ENCODE assay signal across 15 cellular contexts in the genomic region with DNA sequence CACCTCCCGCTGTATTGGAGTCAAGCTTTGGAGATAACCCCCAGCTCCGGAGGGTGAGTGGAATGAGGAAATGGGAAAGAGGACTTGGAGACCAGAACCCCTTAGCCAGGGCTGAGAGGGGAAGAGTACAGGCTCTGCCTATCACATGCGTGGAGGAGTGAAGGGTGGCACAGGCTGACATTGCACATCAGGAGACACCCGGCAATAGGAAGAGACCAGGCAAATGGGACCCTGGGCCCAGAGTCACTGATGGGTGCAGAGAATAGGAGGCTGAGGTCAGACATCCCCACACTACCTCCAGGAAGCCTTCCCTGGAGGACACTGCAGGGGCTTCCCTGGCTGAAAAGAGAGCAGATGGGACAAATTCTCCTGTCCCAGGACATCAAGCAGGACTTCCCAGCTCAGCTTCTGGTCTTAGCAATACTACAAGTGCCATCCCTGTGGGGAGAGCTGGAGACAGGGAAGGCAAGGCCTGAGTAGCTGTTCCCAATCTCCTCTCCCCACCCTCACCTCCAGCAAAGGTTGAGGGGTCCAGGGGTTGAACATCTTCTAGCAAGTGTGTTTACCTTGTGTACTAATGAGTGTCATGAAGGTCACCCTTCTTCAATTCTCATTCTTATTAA.
A peak's percentile ranks its signal among the peaks of the same experiment; 100 is the strongest.
DNase-seq lines count a peak whose midpoint lies in the region; ATAC-seq and TF ChIP-seq lines count a peak whose summit lies in the region.
"Had no signal": no experiment of that assay in that cellular context is flagged by ENCODE, and none has a peak within 500 bp of the region (broad histone marks: within the 10 kb centered on the region; RNA-seq: fewer than 3 reads in every experiment).

No MANE protein-coding gene starts in this region.

- H3K27ac ChIP-seq in coronary artery (no peak overlapping the region), stomach (no peak overlapping the region), mesenchymal stem cell (ENCODE audit: low read length, poor library complexity, severe bottlenecking) (no peak overlapping the region)
- H3K27ac ChIP-seq: BLaER1 treated with 17β-estradiol and CSF1 and Interleukin-3, amounts not matched to agents 10 nM and 100 nM had no signal

- CTCF ChIA-PET in WTC11 (lab: Charles Lee) = interaction anchor here (0.7 to 1.7 kb wide), 3 partner anchors 29 to 120 kb away, joined by 3 to 4 read pairs (median 3); no protein-coding TSS in a partner anchor

- H3K18ac ChIP-seq in mesenchymal stem cell (ENCODE audit: low read depth in 1 of 2, low read length in 2 of 2) = no peak overlapping the region

- no peak overlapping the region for H3K14ac ChIP-seq in mesenchymal stem cell (ENCODE audit: low read length in 2 of 2)

- H3K4me2 ChIP-seq in mesenchymal stem cell (ENCODE audit: low read length, poor library complexity, severe bottlenecking) = no peak overlapping the region
- H3K4me2 ChIP-seq: BLaER1 treated with 17β-estradiol and CSF1 and Interleukin-3, amounts not matched to agents 10 nM and 100 nM had no signal

- no peak overlapping the region for H3K4ac ChIP-seq in mesenchymal stem cell (ENCODE audit: low read depth in 1 of 2, low read length in 2 of 2)

- H3K4me3 Mint-ChIP-seq in WTC11 = no peak overlapping the region
- H3K4me3 Mint-ChIP-seq: B cell; CD8-positive, alpha-beta T cell; HFFc6 had no signal

- H2BK120ac ChIP-seq in mesenchymal stem cell (ENCODE audit: low read depth, low read length) = no peak overlapping the region

- no peak overlapping the region for H2BK12ac ChIP-seq in mesenchymal stem cell (ENCODE audit: low read length in 2 of 2)

- H3K27ac Mint-ChIP-seq in WTC11 = no peak overlapping the region
- H3K27ac Mint-ChIP-seq: B cell; CD8-positive, alpha-beta T cell; HFFc6 had no signal

- H2BK5ac ChIP-seq in mesenchymal stem cell (ENCODE audit: low read depth, low read length, poor library complexity, severe bottlenecking) = no peak overlapping the region

- H3K27me3 Mint-ChIP-seq in WTC11 (ENCODE audit: low read depth) = peaks cover 14% of the 10 kb centered on the region

- no peak overlapping the region for H2AFZ ChIP-seq in mesenchymal stem cell (ENCODE audit: low read depth, low read length)

- H3K23ac ChIP-seq in mesenchymal stem cell (ENCODE audit: low read length in 2 of 2) = no peak overlapping the region

- no peak overlapping the region for H2AK5ac ChIP-seq in mesenchymal stem cell (ENCODE audit: low read length, severe bottlenecking)

- TF ChIP-seq CTCF in coronary artery (IDR thresholded peaks at IDR 0.05) (no peak), stomach (IDR thresholded peaks at IDR 0.05) (no peak), WTC11 (IDR thresholded peaks at IDR 0.05) (no peak)

- peak; percentile 33 for DNase-seq in coronary artery (ENCODE audit: low spot score)
- peak; percentile 32 for DNase-seq in islet precursor cell
- DNase-seq in stomach = peak; percentile 13
- no peak for DNase-seq in mesenchymal stem cell
- no peak for DNase-seq in WTC11 (ENCODE audit: low spot score)
- DNase-seq: Calu3; CD8-positive, alpha-beta T cell; GF-D8; GOT3; H7; HFFc6 had no signal

- POLR2A ChIA-PET in WTC11 (lab: Charles Lee) = no interaction called here

- ATAC-seq in HG02884 (IDR thresholded peaks at IDR 0.05; ENCODE audit: unreplicated experiment) (no peak), WTC11 (no peak)
- ATAC-seq: CD8-positive, alpha-beta T cell; HCT116 had no signal

- H4K8ac ChIP-seq in mesenchymal stem cell (ENCODE audit: low read length) = no peak overlapping the region

- no peak overlapping the region for H3K9ac ChIP-seq in mesenchymal stem cell (ENCODE audit: low read length)
- H3K9ac ChIP-seq: BLaER1 treated with 17β-estradiol and CSF1 and Interleukin-3, amounts not matched to agents 10 nM and 100 nM had no signal

- TF ChIP-seq EP300 in stomach (IDR thresholded peaks at IDR 0.05) = no peak

- TF ChIP-seq POLR2A in stomach (IDR thresholded peaks at IDR 0.05) = no peak

- H3K27me3 ChIP-seq in stomach = peaks cover 0 to 36% (median 10%) of the 10 kb centered on the region in 3 donors
- peaks cover 0 to 6% of the 10 kb centered on the region in 2 experiments for H3K27me3 ChIP-seq in mesenchymal stem cell (ENCODE audit: control insufficient read depth in 1 of 2, insufficient read depth in 1 of 2, low read length in 2 of 2)
- H3K27me3 ChIP-seq: BLaER1 treated with 17β-estradiol and CSF1 and Interleukin-3, amounts not matched to agents 10 nM and 100 nM had no signal

- H3K4me3 ChIP-seq in coronary artery (no peak overlapping the region), stomach (no peak overlapping the region), mesenchymal stem cell (ENCODE audit: insufficient read depth in 1 of 2, low read depth in 1 of 2, low read length in 2 of 2) (no peak overlapping the region)
- H3K4me3 ChIP-seq: BLaER1 treated with 17β-estradiol and CSF1 and Interleukin-3, amounts not matched to agents 10 nM and 100 nM had no signal

- H3K9me3 Mint-ChIP-seq in WTC11 = no peaks in the 10 kb centered on the region
- H3K9me3 Mint-ChIP-seq: CD8-positive, alpha-beta T cell had no signal

- intact Hi-C loops in stomach (cut with DNase I; ENCODE audit: low total_unique reads) = no loop called here

- H4K91ac ChIP-seq in mesenchymal stem cell (ENCODE audit: low read length) = no peak overlapping the region

- no peaks in the 10 kb centered on the region for H3K4me1 Mint-ChIP-seq in WTC11
- H3K4me1 Mint-ChIP-seq: B cell had no signal

- H3K36me3 Mint-ChIP-seq in WTC11 = no peaks in the 10 kb centered on the region
- H3K36me3 Mint-ChIP-seq: CD8-positive, alpha-beta T cell had no signal

- H3K9me3 ChIP-seq in stomach (no peaks in the 10 kb centered on the region), mesenchymal stem cell (ENCODE audit: control insufficient read depth, low read length) (peaks cover 10% of the 10 kb centered on the region)

- no peaks in the 10 kb centered on the region for H3K4me1 ChIP-seq in stomach
- H3K4me1 ChIP-seq in mesenchymal stem cell (ENCODE audit: control insufficient read depth, insufficient read depth, low read depth, low read length) = no peaks in the 10 kb centered on the region

- H2BK15ac ChIP-seq in mesenchymal stem cell (ENCODE audit: low read depth, poor library complexity, severe bottlenecking) = no peak overlapping the region

- 69 to 87% (median 80%) methylated on average over 4 of the region's 4 CpGs for WGBS in stomach, 5 donors
- WGBS in mesenchymal stem cell = 92% methylated on average over 3 of the region's 4 CpGs

- H3K36me3 ChIP-seq in stomach (no peaks in the 10 kb centered on the region), mesenchymal stem cell (ENCODE audit: control insufficient read depth in 1 of 2, insufficient read depth in 2 of 2, low read depth in 1 of 2, low read length in 2 of 2) (no peaks in the 10 kb centered on the region)
- H3K36me3 ChIP-seq: BLaER1 treated with 17β-estradiol and CSF1 and Interleukin-3, amounts not matched to agents 10 nM and 100 nM had no signal

- H3K79me1 ChIP-seq in mesenchymal stem cell (replicated peaks; ENCODE audit: low read length, poor library complexity, severe bottlenecking) = no peaks in the 10 kb centered on the region

TF ChIP-seq in WTC11, 78 proteins besides CTCF, POLR2A, EP300 and RAD21:
- no peak for TF ChIP-seq JUN (CRISPR knock-in tag; IDR thresholded peaks at IDR 0.05)
- no peak for TF ChIP-seq PRRX2 (CRISPR knock-in tag; IDR thresholded peaks at IDR 0.05)
- TF ChIP-seq ZNF263 (CRISPR knock-in tag; IDR thresholded peaks at IDR 0.05; ENCODE audit: low read depth) = no peak
- TF ChIP-seq, protein P1, sequence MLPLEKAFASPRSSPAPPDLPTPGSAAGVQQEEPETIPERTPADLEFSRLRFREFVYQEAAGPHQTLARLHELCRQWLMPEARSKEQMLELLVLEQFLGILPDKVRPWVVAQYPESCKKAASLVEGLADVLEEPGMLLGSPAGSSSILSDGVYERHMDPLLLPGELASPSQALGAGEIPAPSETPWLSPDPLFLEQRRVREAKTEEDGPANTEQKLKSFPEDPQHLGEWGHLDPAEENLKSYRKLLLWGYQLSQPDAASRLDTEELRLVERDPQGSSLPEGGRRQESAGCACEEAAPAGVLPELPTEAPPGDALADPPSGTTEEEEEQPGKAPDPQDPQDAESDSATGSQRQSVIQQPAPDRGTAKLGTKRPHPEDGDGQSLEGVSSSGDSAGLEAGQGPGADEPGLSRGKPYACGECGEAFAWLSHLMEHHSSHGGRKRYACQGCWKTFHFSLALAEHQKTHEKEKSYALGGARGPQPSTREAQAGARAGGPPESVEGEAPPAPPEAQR (CRISPR knock-in tag; IDR thresholded peaks at IDR 0.05) = no peak
- TF ChIP-seq SOX15 (CRISPR knock-in tag; IDR thresholded peaks at IDR 0.05) = no peak
- no peak for TF ChIP-seq MAX (CRISPR knock-in tag; IDR thresholded peaks at IDR 0.05)
- no peak for TF ChIP-seq MLX (CRISPR knock-in tag; IDR thresholded peaks at IDR 0.05)
- no peak for TF ChIP-seq NR2C2 (CRISPR knock-in tag; IDR thresholded peaks at IDR 0.05)
- TF ChIP-seq, protein P2, sequence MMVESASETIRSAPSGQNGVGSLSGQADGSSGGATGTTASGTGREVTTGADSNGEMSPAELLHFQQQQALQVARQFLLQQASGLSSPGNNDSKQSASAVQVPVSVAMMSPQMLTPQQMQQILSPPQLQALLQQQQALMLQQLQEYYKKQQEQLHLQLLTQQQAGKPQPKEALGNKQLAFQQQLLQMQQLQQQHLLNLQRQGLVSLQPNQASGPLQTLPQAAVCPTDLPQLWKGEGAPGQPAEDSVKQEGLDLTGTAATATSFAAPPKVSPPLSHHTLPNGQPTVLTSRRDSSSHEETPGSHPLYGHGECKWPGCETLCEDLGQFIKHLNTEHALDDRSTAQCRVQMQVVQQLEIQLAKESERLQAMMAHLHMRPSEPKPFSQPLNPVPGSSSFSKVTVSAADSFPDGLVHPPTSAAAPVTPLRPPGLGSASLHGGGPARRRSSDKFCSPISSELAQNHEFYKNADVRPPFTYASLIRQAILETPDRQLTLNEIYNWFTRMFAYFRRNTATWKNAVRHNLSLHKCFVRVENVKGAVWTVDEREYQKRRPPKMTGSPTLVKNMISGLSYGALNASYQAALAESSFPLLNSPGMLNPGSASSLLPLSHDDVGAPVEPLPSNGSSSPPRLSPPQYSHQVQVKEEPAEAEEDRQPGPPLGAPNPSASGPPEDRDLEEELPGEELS (CRISPR knock-in tag; IDR thresholded peaks at IDR 0.05) = no peak
- TF ChIP-seq NFE2L1 (CRISPR knock-in tag; IDR thresholded peaks at IDR 0.05) = no peak
TF ChIP-seq in WTC11: peak in this region for 0.

Comparison
In these comparisons a context has a peak if more than half of its experiments do, and no peak if none do; other contexts are left out.
1. DNase-seq: peak in coronary artery (single experiment), islet precursor cell (single experiment) and stomach (single experiment); none in mesenchymal stem cell (single experiment) and WTC11 (single experiment).